In genomic region chr2:215572341-215572848, GRCh38 we compare ENCODE assay signal across 20 cellular contexts.
"Had no signal": no experiment of that assay in that cellular context is flagged by ENCODE, and none has a peak within 500 bp of the region (broad histone marks: within the 10 kb centered on the region; RNA-seq: fewer than 3 reads in every experiment).

No MANE protein-coding gene starts in this region.

- H3K4me1 Mint-ChIP-seq: central memory CD8-positive, alpha-beta T cell; T-helper 17 cell had no signal

- H3K36me3 Mint-ChIP-seq: naive B cell, type B pancreatic cell had no signal

- H3K4me3 Mint-ChIP-seq: activated naive CD8-positive, alpha-beta T cell; activated T-cell treated with anti-CD3 and anti-CD28 coated beads, Interleukin-2, amount 50 U/mL, for 4 hours; central memory CD8-positive, alpha-beta T cell; endodermal cell; naive B cell; T-helper 17 cell; type B pancreatic cell had no signal

- H3K27ac Mint-ChIP-seq: activated naive CD8-positive, alpha-beta T cell; activated T-helper 2 cell treated with anti-CD3 and anti-CD28 coated beads, Interferon-gamma antibody, Interleukin-2, Interleukin-4, amounts not matched to agents 10 μg/mL and 5 μg/mL and 100 μg/mL, durations not matched to agents 14 hours and 24 hours and 36 hours; endodermal cell; naive B cell; T-helper 17 cell; type B pancreatic cell had no signal

- H3K9me3 Mint-ChIP-seq: activated T-cell treated with anti-CD3 and anti-CD28 coated beads, Interleukin-2, amount 50 U/mL, for 4 hours; activated T-helper 2 cell treated with anti-CD3 and anti-CD28 coated beads, Interferon-gamma antibody, Interleukin-2, Interleukin-4, amounts not matched to agents 10 μg/mL and 5 μg/mL and 100 μg/mL, durations not matched to agents 14 hours and 24 hours and 36 hours; central memory CD8-positive, alpha-beta T cell; endodermal cell; type B pancreatic cell had no signal

- DNase-seq: activated CD4-positive, alpha-beta T cell treated with anti-CD3 and anti-CD28 coated beads for 4 hours; activated CD4-positive, alpha-beta T cell treated with anti-CD3 and anti-CD28 coated beads, Interleukin-2, amount 50 U/mL, for 48 hours; activated CD4-positive, CD25-positive, alpha-beta regulatory T cell; activated CD8-positive, alpha-beta memory T cell treated with anti-CD3 and anti-CD28 coated beads, Interleukin-2, amount 50 U/mL, for 48 hours; activated naive CD4-positive, alpha-beta T cell; activated T-cell treated with anti-CD3 and anti-CD28 coated beads, Interleukin-2, amount 50 U/mL, for 4 hours; adrenal gland; colonic mucosa; endodermal cell; mesendoderm; naive B cell; occipital lobe; posterior cingulate gyrus; stimulated activated CD4-positive, alpha-beta T cell treated with anti-CD3 and anti-CD28 coated beads, Interleukin-4, amount 100 ng/mL, for 1 hour; stimulated activated naive CD4-positive, alpha-beta T cell; T-helper 17 cell had no signal

- H3K27me3 Mint-ChIP-seq: type B pancreatic cell had no signal
